1 cellular context compared by ENCODE assay signal in the genomic region with DNA sequence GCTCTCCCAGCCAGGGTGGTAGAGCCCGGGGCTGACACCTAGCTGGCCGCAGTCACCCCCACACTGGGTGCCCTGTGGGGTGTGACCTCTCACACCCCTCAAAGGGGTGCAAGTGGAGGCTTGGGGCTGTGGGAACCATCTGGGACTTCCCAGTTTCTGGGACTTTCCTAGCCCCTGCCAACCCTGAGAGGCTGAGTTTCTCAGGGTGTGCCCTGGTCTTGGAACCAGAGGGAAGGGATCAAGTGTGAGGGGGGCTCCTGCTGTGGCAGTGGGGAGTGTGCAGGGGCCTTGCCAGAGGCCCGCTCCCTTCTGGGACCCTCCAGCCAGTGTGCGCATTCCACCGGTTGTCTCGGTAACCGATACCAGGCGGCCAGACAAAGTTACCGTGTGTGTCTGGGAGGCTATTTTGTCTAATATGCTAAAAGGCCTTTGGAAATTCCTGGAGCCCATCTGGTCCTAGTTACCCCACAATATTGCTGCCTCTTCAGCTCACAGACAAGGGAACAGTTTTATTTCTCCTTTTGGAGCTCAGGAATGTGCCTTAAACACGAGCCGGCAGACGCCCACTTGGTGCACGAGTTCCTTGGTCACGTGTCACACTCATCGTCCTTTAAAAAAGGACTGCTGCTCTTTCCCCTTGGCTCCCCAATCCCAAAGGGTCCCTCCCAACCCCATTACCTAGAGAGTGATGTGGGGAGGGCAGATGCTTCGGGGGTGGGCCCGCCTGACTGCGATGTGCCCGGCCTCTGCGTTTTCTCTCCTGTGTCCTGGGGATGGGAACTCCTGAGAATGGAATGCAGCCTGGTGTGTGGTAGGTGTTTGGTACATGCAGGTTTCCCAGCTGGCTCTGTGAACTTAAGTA.
TF ChIP-seq lines count a peak whose summit lies in the region.

No MANE protein-coding gene starts in this region.

TF ChIP-seq in GM23338, 12 proteins besides CTCF, POLR2A, EP300 and RAD21:
- TF ChIP-seq EZH2 (IDR thresholded peaks at IDR 0.05; ENCODE audit: low read depth, unreplicated experiment) = no peak
- no peak for TF ChIP-seq STAT1 (IDR thresholded peaks at IDR 0.05; ENCODE audit: unreplicated experiment)
- no peak for TF ChIP-seq ETS1 (IDR thresholded peaks at IDR 0.05)
- no peak for TF ChIP-seq POLR2AphosphoS5 (IDR thresholded peaks at IDR 0.05; ENCODE audit: low read depth)
- TF ChIP-seq EZH2phosphoT487 (IDR thresholded peaks at IDR 0.05; ENCODE audit: unreplicated experiment) = no peak
- TF ChIP-seq CREB1 (CRISPR knock-in tag; IDR thresholded peaks at IDR 0.05; ENCODE audit: low read depth) = no peak
- no peak for TF ChIP-seq ZNF331 (CRISPR knock-in tag; IDR thresholded peaks at IDR 0.05; ENCODE audit: low read depth)
- TF ChIP-seq, protein P1, sequence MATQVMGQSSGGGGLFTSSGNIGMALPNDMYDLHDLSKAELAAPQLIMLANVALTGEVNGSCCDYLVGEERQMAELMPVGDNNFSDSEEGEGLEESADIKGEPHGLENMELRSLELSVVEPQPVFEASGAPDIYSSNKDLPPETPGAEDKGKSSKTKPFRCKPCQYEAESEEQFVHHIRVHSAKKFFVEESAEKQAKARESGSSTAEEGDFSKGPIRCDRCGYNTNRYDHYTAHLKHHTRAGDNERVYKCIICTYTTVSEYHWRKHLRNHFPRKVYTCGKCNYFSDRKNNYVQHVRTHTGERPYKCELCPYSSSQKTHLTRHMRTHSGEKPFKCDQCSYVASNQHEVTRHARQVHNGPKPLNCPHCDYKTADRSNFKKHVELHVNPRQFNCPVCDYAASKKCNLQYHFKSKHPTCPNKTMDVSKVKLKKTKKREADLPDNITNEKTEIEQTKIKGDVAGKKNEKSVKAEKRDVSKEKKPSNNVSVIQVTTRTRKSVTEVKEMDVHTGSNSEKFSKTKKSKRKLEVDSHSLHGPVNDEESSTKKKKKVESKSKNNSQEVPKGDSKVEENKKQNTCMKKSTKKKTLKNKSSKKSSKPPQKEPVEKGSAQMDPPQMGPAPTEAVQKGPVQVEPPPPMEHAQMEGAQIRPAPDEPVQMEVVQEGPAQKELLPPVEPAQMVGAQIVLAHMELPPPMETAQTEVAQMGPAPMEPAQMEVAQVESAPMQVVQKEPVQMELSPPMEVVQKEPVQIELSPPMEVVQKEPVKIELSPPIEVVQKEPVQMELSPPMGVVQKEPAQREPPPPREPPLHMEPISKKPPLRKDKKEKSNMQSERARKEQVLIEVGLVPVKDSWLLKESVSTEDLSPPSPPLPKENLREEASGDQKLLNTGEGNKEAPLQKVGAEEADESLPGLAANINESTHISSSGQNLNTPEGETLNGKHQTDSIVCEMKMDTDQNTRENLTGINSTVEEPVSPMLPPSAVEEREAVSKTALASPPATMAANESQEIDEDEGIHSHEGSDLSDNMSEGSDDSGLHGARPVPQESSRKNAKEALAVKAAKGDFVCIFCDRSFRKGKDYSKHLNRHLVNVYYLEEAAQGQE (IDR thresholded peaks at IDR 0.05; ENCODE audit: unreplicated experiment) = no peak
- TF ChIP-seq, protein P2, sequence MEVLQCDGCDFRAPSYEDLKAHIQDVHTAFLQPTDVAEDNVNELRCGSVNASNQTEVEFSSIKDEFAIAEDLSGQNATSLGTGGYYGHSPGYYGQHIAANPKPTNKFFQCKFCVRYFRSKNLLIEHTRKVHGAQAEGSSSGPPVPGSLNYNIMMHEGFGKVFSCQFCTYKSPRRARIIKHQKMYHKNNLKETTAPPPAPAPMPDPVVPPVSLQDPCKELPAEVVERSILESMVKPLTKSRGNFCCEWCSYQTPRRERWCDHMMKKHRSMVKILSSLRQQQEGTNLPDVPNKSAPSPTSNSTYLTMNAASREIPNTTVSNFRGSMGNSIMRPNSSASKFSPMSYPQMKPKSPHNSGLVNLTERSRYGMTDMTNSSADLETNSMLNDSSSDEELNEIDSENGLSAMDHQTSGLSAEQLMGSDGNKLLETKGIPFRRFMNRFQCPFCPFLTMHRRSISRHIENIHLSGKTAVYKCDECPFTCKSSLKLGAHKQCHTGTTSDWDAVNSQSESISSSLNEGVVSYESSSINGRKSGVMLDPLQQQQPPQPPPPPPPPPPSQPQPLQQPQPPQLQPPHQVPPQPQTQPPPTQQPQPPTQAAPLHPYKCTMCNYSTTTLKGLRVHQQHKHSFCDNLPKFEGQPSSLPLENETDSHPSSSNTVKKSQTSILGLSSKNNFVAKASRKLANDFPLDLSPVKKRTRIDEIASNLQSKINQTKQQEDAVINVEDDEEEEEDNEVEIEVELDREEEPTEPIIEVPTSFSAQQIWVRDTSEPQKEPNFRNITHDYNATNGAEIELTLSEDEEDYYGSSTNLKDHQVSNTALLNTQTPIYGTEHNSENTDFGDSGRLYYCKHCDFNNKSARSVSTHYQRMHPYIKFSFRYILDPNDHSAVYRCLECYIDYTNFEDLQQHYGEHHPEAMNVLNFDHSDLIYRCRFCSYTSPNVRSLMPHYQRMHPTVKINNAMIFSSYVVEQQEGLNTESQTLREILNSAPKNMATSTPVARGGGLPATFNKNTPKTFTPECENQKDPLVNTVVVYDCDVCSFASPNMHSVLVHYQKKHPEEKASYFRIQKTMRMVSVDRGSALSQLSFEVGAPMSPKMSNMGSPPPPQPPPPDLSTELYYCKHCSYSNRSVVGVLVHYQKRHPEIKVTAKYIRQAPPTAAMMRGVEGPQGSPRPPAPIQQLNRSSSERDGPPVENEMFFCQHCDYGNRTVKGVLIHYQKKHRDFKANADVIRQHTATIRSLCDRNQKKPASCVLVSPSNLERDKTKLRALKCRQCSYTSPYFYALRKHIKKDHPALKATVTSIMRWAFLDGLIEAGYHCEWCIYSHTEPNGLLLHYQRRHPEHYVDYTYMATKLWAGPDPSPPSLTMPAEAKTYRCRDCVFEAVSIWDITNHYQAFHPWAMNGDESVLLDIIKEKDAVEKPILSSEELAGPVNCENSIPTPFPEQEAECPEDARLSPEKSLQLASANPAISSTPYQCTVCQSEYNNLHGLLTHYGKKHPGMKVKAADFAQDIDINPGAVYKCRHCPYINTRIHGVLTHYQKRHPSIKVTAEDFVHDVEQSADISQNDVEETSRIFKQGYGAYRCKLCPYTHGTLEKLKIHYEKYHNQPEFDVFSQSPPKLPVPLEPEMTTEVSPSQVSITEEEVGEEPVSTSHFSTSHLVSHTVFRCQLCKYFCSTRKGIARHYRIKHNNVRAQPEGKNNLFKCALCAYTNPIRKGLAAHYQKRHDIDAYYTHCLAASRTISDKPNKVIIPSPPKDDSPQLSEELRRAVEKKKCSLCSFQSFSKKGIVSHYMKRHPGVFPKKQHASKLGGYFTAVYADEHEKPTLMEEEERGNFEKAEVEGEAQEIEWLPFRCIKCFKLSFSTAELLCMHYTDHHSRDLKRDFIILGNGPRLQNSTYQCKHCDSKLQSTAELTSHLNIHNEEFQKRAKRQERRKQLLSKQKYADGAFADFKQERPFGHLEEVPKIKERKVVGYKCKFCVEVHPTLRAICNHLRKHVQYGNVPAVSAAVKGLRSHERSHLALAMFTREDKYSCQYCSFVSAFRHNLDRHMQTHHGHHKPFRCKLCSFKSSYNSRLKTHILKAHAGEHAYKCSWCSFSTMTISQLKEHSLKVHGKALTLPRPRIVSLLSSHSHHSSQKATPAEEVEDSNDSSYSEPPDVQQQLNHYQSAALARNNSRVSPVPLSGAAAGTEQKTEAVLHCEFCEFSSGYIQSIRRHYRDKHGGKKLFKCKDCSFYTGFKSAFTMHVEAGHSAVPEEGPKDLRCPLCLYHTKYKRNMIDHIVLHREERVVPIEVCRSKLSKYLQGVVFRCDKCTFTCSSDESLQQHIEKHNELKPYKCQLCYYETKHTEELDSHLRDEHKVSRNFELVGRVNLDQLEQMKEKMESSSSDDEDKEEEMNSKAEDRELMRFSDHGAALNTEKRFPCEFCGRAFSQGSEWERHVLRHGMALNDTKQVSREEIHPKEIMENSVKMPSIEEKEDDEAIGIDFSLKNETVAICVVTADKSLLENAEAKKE (CRISPR knock-in tag; IDR thresholded peaks at IDR 0.05) = no peak
- no peak for TF ChIP-seq JUNB (IDR thresholded peaks at IDR 0.05; ENCODE audit: unreplicated experiment)
